ENCODE assay signal across 8 cellular contexts in genomic region chr6:107459283-107460073, GRCh38. TPM values are rescaled to one million over a fixed set of nuclear protein-coding genes. Genes with fewer than 3 reads are reported as not detected.
A peak's percentile ranks its signal among the peaks of the same experiment; 100 is the strongest.
DNase-seq lines count a peak whose midpoint lies in the region; ATAC-seq and TF ChIP-seq lines count a peak whose summit lies in the region.

PDSS2 (minus strand) TSS chr6:107459564; CDS start chr6:107459285, 279 bp downstream.

- H3K9me3 ChIP-seq in Caco-2: no peaks in the 10 kb centered on the region

- DNase-seq in Caco-2 (peak; percentile 97 to 98), HT1080 (ENCODE audit: low read depth) (peak; percentile 95), NOMO-1 (lab: John Stamatoyannopoulos, UW; ENCODE audit: unreplicated experiment in 2 of 2) (peak; percentile 97 to 98), memory B cell (ENCODE audit: low spot score in 2 of 2) (peak; percentile 91 to 92)
- peak; percentile 96 to 97 (median 96) for DNase-seq in effector memory CD8-positive, alpha-beta T cell
- DNase-seq in stimulated activated CD8-positive, alpha-beta memory T cell treated with anti-CD3 and anti-CD28 coated beads, Interleukin-12 subunit alpha, Interleukin-12 subunit beta, amount 100 ng/mL, for 24 hours (ENCODE audit: extremely low read depth): peak; percentile 99

- intact Hi-C loops in Caco-2 (cut with micrococcal nuclease; ENCODE audit: unreplicated experiment): loop anchor here (1.0 to 5.0 kb wide), 4 partner anchors 97 to 307 kb away; no protein-coding TSS in a partner anchor

- H3K4me3 Mint-ChIP-seq in Caco-2 (ENCODE audit: unreplicated experiment): peak within 1 kb of the TSS; percentile 88
- peak within 1 kb of the TSS; percentile 94 to 99 for H3K4me3 Mint-ChIP-seq in effector memory CD8-positive, alpha-beta T cell
- H3K4me3 Mint-ChIP-seq in memory B cell: peak within 1 kb of the TSS; percentile 89

- ATAC-seq in GM21360 (IDR thresholded peaks at IDR 0.05; ENCODE audit: unreplicated experiment): peak; percentile 94
- peak; percentile 97 for ATAC-seq in effector memory CD8-positive, alpha-beta T cell (replicated peaks)
- peak; percentile 95 for ATAC-seq in memory B cell (ENCODE audit: low read depth)

- TF ChIP-seq CTCF in Caco-2 (IDR thresholded peaks at IDR 0.05; ENCODE audit: insufficient read depth in 1 of 2, low read depth in 1 of 2, low read length in 1 of 2, severe bottlenecking in 1 of 2, unreplicated experiment in 1 of 2): peak; percentile 23 to 61

- no peaks in the 10 kb centered on the region for H3K4me1 ChIP-seq in Caco-2

- H3K4me1 Mint-ChIP-seq in Caco-2 (ENCODE audit: low read depth, unreplicated experiment): peaks cover 6% of the 10 kb centered on the region
- peaks cover 14 to 27% of the 10 kb centered on the region in 2 donors for H3K4me1 Mint-ChIP-seq in effector memory CD8-positive, alpha-beta T cell (ENCODE audit: low read depth in 2 of 2)
- peaks cover 17% of the 10 kb centered on the region for H3K4me1 Mint-ChIP-seq in memory B cell

- H3K27me3 Mint-ChIP-seq in Caco-2 (ENCODE audit: insufficient read depth, unreplicated experiment): no peaks in the 10 kb centered on the region
- H3K27me3 Mint-ChIP-seq in effector memory CD8-positive, alpha-beta T cell: no peaks in the 10 kb centered on the region
- H3K27me3 Mint-ChIP-seq in memory B cell: no peaks in the 10 kb centered on the region

- CTCF ChIA-PET in Caco-2 (lab: Charles Lee): interaction anchor here (0.5 to 1.9 kb wide), 9 partner anchors 19 to 346 kb away, joined by 3 to 44 read pairs (median 4); no protein-coding TSS in a partner anchor
- CTCF ChIA-PET in activated CD8-positive, alpha-beta memory T cell treated with anti-CD3 and anti-CD28 coated beads for 36 hours (lab: Charles Lee): interaction anchor here (1.1 to 2.1 kb wide), 3 partner anchors 14 to 30 kb away, joined by 3 to 5 read pairs (median 3); partner anchors contain the start of gene SOBP

- H3K9me3 Mint-ChIP-seq in Caco-2 (ENCODE audit: unreplicated experiment): no peaks in the 10 kb centered on the region
- no peaks in the 10 kb centered on the region for H3K9me3 Mint-ChIP-seq in effector memory CD8-positive, alpha-beta T cell
- H3K9me3 Mint-ChIP-seq in memory B cell: no peaks in the 10 kb centered on the region

- H3K27me3 ChIP-seq in Caco-2 (replicated peaks; ENCODE audit: control insufficient read depth, insufficient read depth, low read length): no peaks in the 10 kb centered on the region

- H3K36me3 Mint-ChIP-seq in Caco-2 (ENCODE audit: insufficient read depth, unreplicated experiment) (no peaks in the 10 kb centered on the region), memory B cell (peaks cover 2% of the 10 kb centered on the region)
- peaks cover 19% of the 10 kb centered on the region for H3K36me3 Mint-ChIP-seq in effector memory CD8-positive, alpha-beta T cell (ENCODE audit: insufficient read depth)

- BruUV-seq in Caco-2 (replicated peaks; lab: Mats Ljungman, UMichigan): no TSS peak

- H3K27ac Mint-ChIP-seq in Caco-2 (ENCODE audit: unreplicated experiment) (peak within 1 kb of the TSS; percentile 89), memory B cell (peak within 1 kb of the TSS; percentile 87)
- H3K27ac Mint-ChIP-seq in effector memory CD8-positive, alpha-beta T cell: peak within 1 kb of the TSS; percentile 89 to 94

- H3K4me3 ChIP-seq in Caco-2 (ENCODE audit: low read depth, low read length): peak within 1 kb of the TSS; percentile 85

- POLR2A ChIA-PET in Caco-2 (lab: Charles Lee): interaction anchor here (0.6 to 2.0 kb wide), 9 partner anchors 12 to 344 kb away, joined by 3 to 13 read pairs (median 4); partner anchors contain the start of gene BEND3
- POLR2A ChIA-PET in activated CD8-positive, alpha-beta memory T cell treated with anti-CD3 and anti-CD28 coated beads for 36 hours (lab: Charles Lee): interaction anchor here (0.6 to 1.2 kb wide), 4 partner anchors 30 to 1636 kb away, joined by 3 to 6 read pairs (median 4); partner anchors contain the start of gene CEP57L1

- H3K36me3 ChIP-seq in Caco-2 (ENCODE audit: control insufficient read depth, insufficient read depth, low read length): no peaks in the 10 kb centered on the region

RNA-seq across cellular contexts. Expression of gene PDSS2, which starts in this region (rescaled TPM):
- 10.3 and 11.4 TPM in 2 replicates for total RNA-seq in Caco-2 (2022)
- total RNA-seq in HT1080 (2014; rRNA removed; shearing (Covaris generic)): 6.9 and 10.7 TPM in 2 replicates
- polyA plus RNA-seq in HT1080 (2015; cell fraction: cytosol; rRNA removed): 9.4 and 10.3 TPM in 2 replicates
- polyA plus RNA-seq in HT1080 (2015; cell fraction: nucleus; rRNA removed): 5.8 and 7.9 TPM in 2 replicates
- 10 to 100 TPM; 12.6 to 14.9 TPM for total RNA-seq in activated CD8-positive, alpha-beta memory T cell treated with anti-CD3 and anti-CD28 coated beads for 36 hours

Comparison
In these comparisons a context has a peak if more than half of its experiments do, and no peak if none do; other contexts are left out.
1. Peak in every context shown above with its lines: DNase-seq, ATAC-seq and H3K4me3 ChIP-seq.